Comparison of ENCODE assay signal across 11 cellular contexts in the genomic region with DNA sequence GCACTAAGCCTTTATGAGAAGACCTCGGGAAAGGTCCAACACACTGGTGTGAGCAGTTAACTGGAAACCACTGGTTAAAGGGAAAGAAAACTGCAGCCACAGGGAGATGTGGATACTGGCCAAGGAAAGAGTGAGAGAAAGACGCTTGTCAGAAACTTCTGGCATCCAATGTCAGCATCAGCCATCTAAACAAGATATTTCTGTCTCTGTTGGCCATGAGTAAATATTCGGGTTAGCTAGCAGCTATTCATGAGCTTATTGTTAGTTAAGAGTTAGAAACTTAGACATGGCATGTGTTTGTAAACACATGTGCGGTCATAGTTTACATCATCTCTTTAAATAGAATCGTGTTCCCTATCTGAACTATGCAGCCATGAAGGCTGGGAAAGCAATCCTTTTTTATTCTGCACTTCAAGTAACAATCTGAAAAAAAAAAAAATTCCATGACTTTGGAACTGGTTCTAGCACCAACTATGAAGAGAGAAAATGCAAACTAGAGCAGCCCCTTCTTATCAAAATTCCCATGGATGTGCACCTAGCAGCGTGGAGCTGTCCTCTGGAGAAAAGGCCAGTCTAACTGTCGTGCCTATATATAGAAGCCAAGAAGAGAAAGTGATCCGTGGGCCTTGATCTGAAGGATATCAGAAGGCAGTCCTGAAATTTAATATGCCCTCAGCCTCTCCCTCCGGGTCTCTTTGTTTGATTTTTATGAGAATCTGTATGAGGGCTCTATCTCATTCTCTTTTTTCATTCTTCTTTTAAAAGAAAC.
DNase-seq lines count a peak whose midpoint lies in the region; ATAC-seq and TF ChIP-seq lines count a peak whose summit lies in the region.
"Had no signal": no experiment of that assay in that cellular context is flagged by ENCODE, and none has a peak within 500 bp of the region (broad histone marks: within the 10 kb centered on the region; RNA-seq: fewer than 3 reads in every experiment).

No MANE protein-coding gene starts in this region.

- intact Hi-C loops in left lung (cut with DNase I) = no loop called here

- H3K27me3 Mint-ChIP-seq in T-helper 17 cell (no peaks in the 10 kb centered on the region), endothelial cell (ENCODE audit: unreplicated experiment) (peaks cover 3% of the 10 kb centered on the region), glutamatergic neuron (ENCODE audit: unreplicated experiment) (no peaks in the 10 kb centered on the region)

- H3K36me3 Mint-ChIP-seq in T-helper 17 cell (ENCODE audit: low read depth) (no peaks in the 10 kb centered on the region), endothelial cell (ENCODE audit: low read depth, unreplicated experiment) (no peaks in the 10 kb centered on the region), glutamatergic neuron (ENCODE audit: unreplicated experiment) (no peaks in the 10 kb centered on the region)

- H3K27ac ChIP-seq in left lung (peak overlapping the region; percentile 29 to 72), substantia nigra (ENCODE audit: low read depth, low read length, poor library complexity, severe bottlenecking) (peak overlapping the region; percentile 69)

- H3K4me3 Mint-ChIP-seq in T-helper 17 cell (no peak overlapping the region), endothelial cell (ENCODE audit: unreplicated experiment) (no peak overlapping the region), glutamatergic neuron (ENCODE audit: unreplicated experiment) (no peak overlapping the region)
- H3K4me3 Mint-ChIP-seq: T-helper 1 cell treated with Interleukin-12 subunit alpha and Interleukin-12 subunit beta and Interleukin-4 antibody, amounts not matched to agents 30 μg/mL and 1 μg/mL, for 36 hours had no signal

- H3K4me1 Mint-ChIP-seq in T-helper 17 cell (peaks cover 13% of the 10 kb centered on the region), endothelial cell (ENCODE audit: unreplicated experiment) (peaks cover 12% of the 10 kb centered on the region), glutamatergic neuron (ENCODE audit: low read depth, unreplicated experiment) (peaks cover 4% of the 10 kb centered on the region)

- DNase-seq in MG63 = peak; percentile 59
- DNase-seq in dermis blood vessel endothelial cell = peak; percentile 28
- no peak for DNase-seq in left lung
- DNase-seq in substantia nigra (lab: John Stamatoyannopoulos, UW) = no peak
- DNase-seq in T-helper 17 cell = no peak
- no peak for DNase-seq in endothelial cell (ENCODE audit: low spot score)
- no peak for DNase-seq in glutamatergic neuron
- DNase-seq: activated CD8-positive, alpha-beta memory T cell treated with anti-CD3 and anti-CD28 coated beads, Interleukin-2, amount 50 U/mL, for 4 hours; NCI-H82 had no signal

- H3K9me3 ChIP-seq in MG63 (no peaks in the 10 kb centered on the region), left lung (no peaks in the 10 kb centered on the region), T-helper 17 cell (ENCODE audit: control insufficient read depth, low read length, poor library complexity, severe bottlenecking) (peaks cover 8% of the 10 kb centered on the region)

- no peaks in the 10 kb centered on the region for H3K27me3 ChIP-seq in MG63
- no peaks in the 10 kb centered on the region for H3K27me3 ChIP-seq in left lung

- peaks cover 0 to 12% of the 10 kb centered on the region in 2 donors for H3K4me1 ChIP-seq in left lung

- H3K27ac Mint-ChIP-seq in T-helper 17 cell (no peak overlapping the region), endothelial cell (ENCODE audit: unreplicated experiment) (no peak overlapping the region), glutamatergic neuron (ENCODE audit: unreplicated experiment) (no peak overlapping the region)
- H3K27ac Mint-ChIP-seq: T-helper 1 cell treated with Interleukin-12 subunit alpha and Interleukin-12 subunit beta and Interleukin-4 antibody, amounts not matched to agents 30 μg/mL and 1 μg/mL, for 36 hours had no signal

- ATAC-seq in left lung (peak; percentile 73), T-helper 17 cell (no peak), HG02763 (IDR thresholded peaks at IDR 0.05; ENCODE audit: unreplicated experiment) (no peak)

- H3K36me3 ChIP-seq in MG63 (no peaks in the 10 kb centered on the region), left lung (no peaks in the 10 kb centered on the region)

- no peak for TF ChIP-seq CTCF in left lung (IDR thresholded peaks at IDR 0.05)
- no peak for TF ChIP-seq CTCF in endothelial cell (IDR thresholded peaks at IDR 0.05; ENCODE audit: unreplicated experiment)
- TF ChIP-seq CTCF in glutamatergic neuron (IDR thresholded peaks at IDR 0.05; ENCODE audit: partially characterized antibody, unreplicated experiment) = no peak

- H3K4me3 ChIP-seq in MG63 (no peak overlapping the region), left lung (no peak overlapping the region)

- H3K9me3 Mint-ChIP-seq in endothelial cell (ENCODE audit: unreplicated experiment) = no peaks in the 10 kb centered on the region
- H3K9me3 Mint-ChIP-seq in glutamatergic neuron (ENCODE audit: unreplicated experiment) = no peaks in the 10 kb centered on the region

Comparison
In these comparisons a context has a peak if more than half of its experiments do, and no peak if none do; other contexts are left out.
1. DNase-seq: peak in MG63 (single experiment) and dermis blood vessel endothelial cell (single experiment); none in left lung (0 of 2), substantia nigra (0 of 49), T-helper 17 cell (0 of 3), endothelial cell (single experiment) and glutamatergic neuron (single experiment).